15 cellular contexts compared by ENCODE assay signal in the genomic region with DNA sequence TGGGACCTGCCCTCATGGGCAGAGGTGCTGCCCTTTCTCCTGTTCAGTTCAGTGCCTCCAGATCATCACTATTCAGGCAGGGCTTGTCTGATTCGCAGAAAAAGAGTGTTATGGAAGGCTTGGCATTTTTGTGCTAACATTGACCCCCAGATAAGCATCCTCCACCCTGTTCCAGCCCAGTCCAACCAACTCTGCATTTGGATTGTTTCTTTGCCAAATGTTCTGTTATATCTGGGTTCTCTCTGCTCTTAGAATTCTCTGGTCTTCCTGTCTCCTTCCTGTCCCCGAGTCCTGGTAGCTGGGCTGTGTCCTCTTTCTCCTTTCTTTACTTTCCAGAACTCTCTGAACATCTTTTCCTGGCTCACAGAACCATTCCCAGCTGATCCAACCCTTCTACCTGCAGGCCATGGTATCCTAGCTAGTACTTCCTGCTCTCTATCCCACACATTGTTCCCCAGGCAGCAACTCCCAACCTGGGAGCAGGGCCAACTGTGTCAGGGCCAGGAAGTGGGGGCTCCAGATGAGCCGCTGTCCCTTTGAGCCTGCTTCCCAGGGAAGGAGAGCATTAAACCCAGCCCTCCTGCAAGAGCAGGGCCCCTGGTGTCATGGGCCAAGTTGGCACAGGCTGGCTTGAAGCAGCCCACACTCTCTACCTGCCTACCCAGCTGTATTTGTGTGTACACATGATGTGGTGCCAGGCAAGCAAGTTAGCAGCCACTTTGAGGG.
DNase-seq lines count a peak whose midpoint lies in the region; ATAC-seq, FAIRE-seq and TF ChIP-seq lines count a peak whose summit lies in the region.
"Had no signal": no experiment of that assay in that cellular context is flagged by ENCODE, and none has a peak within 500 bp of the region (broad histone marks: within the 10 kb centered on the region; RNA-seq: fewer than 3 reads in every experiment).

No MANE protein-coding gene starts in this region.

- no peaks in the 10 kb centered on the region for H3K9me3 Mint-ChIP-seq in H9
- H3K9me3 Mint-ChIP-seq: dendritic cell treated with granulocyte-macrophage colony-stimulating factor and Interleukin-4, amounts not matched to agents 40 ng/mL and 50 ng/mL, for 4 days; mesothelial cell of epicardium had no signal

- peaks cover 2% of the 10 kb centered on the region for H3K23me2 ChIP-seq in H9 (ENCODE audit: insufficient read length, low read depth, low read length, poor library complexity, severe bottlenecking)

- no peaks in the 10 kb centered on the region for H3K9me2 ChIP-seq in PC-3 (replicated peaks; ENCODE audit: low read length)

- ATAC-seq in PC-3: no peak
- ATAC-seq: activated CD4-positive, alpha-beta T cell treated with anti-CD3 and anti-CD28 coated beads for 36 hours had no signal

- no peak overlapping the region; a peak in 1 of 5 replicates for H3K4me3 Mint-ChIP-seq in H9
- H3K4me3 Mint-ChIP-seq: activated CD4-positive, alpha-beta T cell treated with anti-CD3 and anti-CD28 coated beads for 36 hours; dendritic cell treated with granulocyte-macrophage colony-stimulating factor and Interleukin-4, amounts not matched to agents 40 ng/mL and 50 ng/mL, for 4 days; mesothelial cell of epicardium had no signal

- no peak overlapping the region for H2BK120ac ChIP-seq in H9 (ENCODE audit: low read depth, low read length, poor library complexity, severe bottlenecking)

- H3K27ac ChIP-seq in osteoblast (ENCODE audit: low read depth, low read length) (no peak overlapping the region), PC-3 (ENCODE audit: low read length) (no peak overlapping the region), H9 (ENCODE audit: insufficient read length, low read depth, low read length) (no peak overlapping the region)

- H3K4me2 ChIP-seq in osteoblast (ENCODE audit: insufficient read depth, low read length): no peak overlapping the region
- no peak overlapping the region for H3K4me2 ChIP-seq in PC-3 (ENCODE audit: low read length)
- no peak overlapping the region for H3K4me2 ChIP-seq in H9 (ENCODE audit: insufficient read depth, insufficient read length, low read length)

- no peak overlapping the region for H4K5ac ChIP-seq in H9 (ENCODE audit: insufficient read length, low read depth, low read length)

- no peak overlapping the region for H4K8ac ChIP-seq in H9 (replicated peaks; ENCODE audit: insufficient read length, low read depth, low read length)

- H3K9me3 ChIP-seq in osteoblast (ENCODE audit: low read depth, low read length) (no peaks in the 10 kb centered on the region), PC-3 (ENCODE audit: low read length) (peaks cover 19% of the 10 kb centered on the region; the same call in 1 of the 2 replicates), H9 (ENCODE audit: control insufficient read depth, low read depth, low read length) (no peaks in the 10 kb centered on the region), HAP-1 (no peaks in the 10 kb centered on the region)

- POLR2A ChIA-PET in PC-3 (lab: Charles Lee; ENCODE audit: unreplicated experiment): no interaction called here

- no peak overlapping the region for H4K91ac ChIP-seq in H9 (ENCODE audit: insufficient read length, low read depth, low read length)

- FAIRE-seq in bronchial epithelial cell (lab: Jason Lieb, UNC): no peak

- no peaks in the 10 kb centered on the region for H3K36me3 Mint-ChIP-seq in H9 (ENCODE audit: insufficient read depth in 1 of 3, low read depth in 3 of 3)
- H3K36me3 Mint-ChIP-seq: mesothelial cell of epicardium had no signal

- H4K20me1 ChIP-seq in osteoblast (ENCODE audit: insufficient read depth, low read length) (no peaks in the 10 kb centered on the region), PC-3 (ENCODE audit: low read length) (no peaks in the 10 kb centered on the region), H9 (ENCODE audit: control insufficient read depth, insufficient read depth, insufficient read length) (no peaks in the 10 kb centered on the region)

- CTCF ChIA-PET in PC-3 (lab: Charles Lee): no interaction called here

- intact Hi-C loops in PC-3 (cut with micrococcal nuclease): no loop called here

- peaks cover 8 to 10% of the 10 kb centered on the region in 2 experiments for H3K4me1 Mint-ChIP-seq in H9
- H3K4me1 Mint-ChIP-seq: activated CD4-positive, alpha-beta T cell treated with anti-CD3 and anti-CD28 coated beads for 36 hours had no signal

- H2AFZ ChIP-seq in osteoblast (ENCODE audit: low read length): no peak overlapping the region
- no peak overlapping the region for H2AFZ ChIP-seq in PC-3 (ENCODE audit: low read length)
- no peak overlapping the region for H2AFZ ChIP-seq in H9 (ENCODE audit: low read length)

- TF ChIP-seq CTCF in bronchial epithelial cell (IDR thresholded peaks at IDR 0.05; ENCODE audit: insufficient read depth, low read length, severe bottlenecking) (no peak), osteoblast (IDR thresholded peaks at IDR 0.05; ENCODE audit: extremely low read depth, low read depth, low read length) (no peak), PC-3 (conservative IDR thresholded peaks at IDR 0.05; ENCODE audit: low read depth, low read length) (no peak), H9 (conservative IDR thresholded peaks at IDR 0.05) (no peak)

- BruUV-seq in PC-3 (replicated peaks; lab: Mats Ljungman, UMichigan): no TSS peak

- H3K18ac ChIP-seq in H9 (ENCODE audit: insufficient read length, low read depth, low read length): no peak overlapping the region

- no peak overlapping the region for H3K56ac ChIP-seq in H9 (ENCODE audit: insufficient read length, low read depth, low read length)

- no peaks in the 10 kb centered on the region for H3F3A ChIP-seq in PC-3 (ENCODE audit: low read length, unreplicated experiment)

- H3K79me2 ChIP-seq in osteoblast (ENCODE audit: insufficient read depth, low read length): no peaks in the 10 kb centered on the region
- no peaks in the 10 kb centered on the region for H3K79me2 ChIP-seq in PC-3 (ENCODE audit: low read length)
- H3K79me2 ChIP-seq in H9 (ENCODE audit: insufficient read depth, low read length): no peaks in the 10 kb centered on the region

- no peak overlapping the region for H2BK5ac ChIP-seq in H9 (ENCODE audit: insufficient read length, low read length)

- no peak overlapping the region for H3K23ac ChIP-seq in H9 (ENCODE audit: insufficient read length, low read depth, low read length)

- no peaks in the 10 kb centered on the region for H3K36me3 ChIP-seq in bronchial epithelial cell (ENCODE audit: control insufficient read depth, insufficient read depth, low read length)
- no peaks in the 10 kb centered on the region for H3K36me3 ChIP-seq in osteoblast (ENCODE audit: insufficient read depth, low read length)
- H3K36me3 ChIP-seq in PC-3 (ENCODE audit: low read depth, low read length): no peaks in the 10 kb centered on the region
- H3K36me3 ChIP-seq in HAP-1 (replicated peaks): no peaks in the 10 kb centered on the region

- no peak overlapping the region for H3K9ac ChIP-seq in PC-3 (ENCODE audit: low read length)
- no peak overlapping the region for H3K9ac ChIP-seq in H9 (ENCODE audit: extremely low read depth, insufficient read length, low read length)

- H3K4ac ChIP-seq in H9 (ENCODE audit: low read depth, low read length): no peak overlapping the region

- no peak overlapping the region for H2BK20ac ChIP-seq in H9 (ENCODE audit: low read depth, low read length, poor library complexity, severe bottlenecking)

- no peak overlapping the region for H3K27ac Mint-ChIP-seq in H9
- H3K27ac Mint-ChIP-seq: activated CD4-positive, alpha-beta T cell treated with anti-CD3 and anti-CD28 coated beads for 36 hours; dendritic cell treated with granulocyte-macrophage colony-stimulating factor and Interleukin-4, amounts not matched to agents 40 ng/mL and 50 ng/mL, for 4 days; mesothelial cell of epicardium had no signal

- H3K14ac ChIP-seq in H9 (ENCODE audit: insufficient read depth, low read length): no peak overlapping the region

- peaks cover 14% of the 10 kb centered on the region for H3K27me3 Mint-ChIP-seq in H9 (ENCODE audit: low read depth)
- H3K27me3 Mint-ChIP-seq: activated CD4-positive, alpha-beta T cell treated with anti-CD3 and anti-CD28 coated beads for 36 hours had no signal

- H2AK5ac ChIP-seq in H9 (ENCODE audit: insufficient read length, low read length): no peak overlapping the region

- DNase-seq in Daoy (ENCODE audit: low read depth) (peak; percentile 67), NCI-H2029 treated with DMSO at 0.1 percent for 48 hours (lab: John Stamatoyannopoulos, UW) (peak; percentile 94), bronchial epithelial cell (ENCODE audit: low read depth) (peak; percentile 18), osteoblast (ENCODE audit: insufficient read length, low spot score, missing footprints) (peak; percentile 26), PC-3 (no peak), H9 (no peak), HAP-1 (ENCODE audit: low spot score in 2 of 2) (no peak)
- DNase-seq: activated CD4-positive, alpha-beta T cell treated with anti-CD3 and anti-CD28 coated beads for 36 hours; activated CD8-positive, alpha-beta memory T cell treated with anti-CD3 and anti-CD28 coated beads, Interleukin-2, amount 50 U/mL, for 48 hours; AML-193; NCI-H226; stimulated activated CD4-positive, alpha-beta T cell treated with anti-CD3 and anti-CD28 coated beads, Interleukin-1b, Interleukin-23, amount 100 ng/mL, for 48 hours; T-helper 9 cell had no signal

- H2BK12ac ChIP-seq in H9 (ENCODE audit: insufficient read length, low read depth, low read length): no peak overlapping the region

- H3K4me1 ChIP-seq in osteoblast (ENCODE audit: insufficient read depth, low read length) (no peaks in the 10 kb centered on the region), PC-3 (ENCODE audit: insufficient read depth, low read length) (no peaks in the 10 kb centered on the region), H9 (ENCODE audit: insufficient read depth, low read length) (no peaks in the 10 kb centered on the region), HAP-1 (no peaks in the 10 kb centered on the region)

- in situ Hi-C loops in HAP-1 (cut with MboI; ENCODE audit: low sequenced_read_pairs): no loop called here

- WGBS in H9 (ENCODE audit: extremely low coverage, insufficient read length, low lambda C conversion rate): no CpG with 5 or more reads among the region's 3 CpGs

- H3K4me3 ChIP-seq in bronchial epithelial cell (ENCODE audit: low read depth, low read length) (no peak overlapping the region), osteoblast (ENCODE audit: insufficient read depth, low read length) (no peak overlapping the region), PC-3 (ENCODE audit: low read length) (no peak overlapping the region), HAP-1 (no peak overlapping the region)

- no peak overlapping the region for H3T11ph ChIP-seq in H9 (ENCODE audit: low read length)

- H3K27me3 ChIP-seq in bronchial epithelial cell (ENCODE audit: control insufficient read depth, insufficient read depth, low read length): no peaks in the 10 kb centered on the region
- H3K27me3 ChIP-seq in osteoblast (ENCODE audit: insufficient read depth, low read length): no peaks in the 10 kb centered on the region
- H3K27me3 ChIP-seq in PC-3 (ENCODE audit: low read length): no peaks in the 10 kb centered on the region
- no peaks in the 10 kb centered on the region for H3K27me3 ChIP-seq in H9 (ENCODE audit: insufficient read depth, low read length)
- H3K27me3 ChIP-seq in HAP-1 (ENCODE audit: low read depth): no peaks in the 10 kb centered on the region

- no peaks in the 10 kb centered on the region for H3K79me1 ChIP-seq in H9 (ENCODE audit: insufficient read depth, low read depth, low read length, poor library complexity, severe bottlenecking)

- H2BK15ac ChIP-seq in H9 (ENCODE audit: low read depth, low read length): no peak overlapping the region

Comparison
In these comparisons a context has a peak if more than half of its experiments do, and no peak if none do; other contexts are left out.
1. DNase-seq: peak in Daoy (single experiment), NCI-H2029 treated with DMSO at 0.1 percent for 48 hours (single experiment), bronchial epithelial cell (single experiment) and osteoblast (single experiment); none in PC-3 (single experiment), H9 (single experiment) and HAP-1 (0 of 2).